ENCODE assay signal across 9 cellular contexts in the genomic region with DNA sequence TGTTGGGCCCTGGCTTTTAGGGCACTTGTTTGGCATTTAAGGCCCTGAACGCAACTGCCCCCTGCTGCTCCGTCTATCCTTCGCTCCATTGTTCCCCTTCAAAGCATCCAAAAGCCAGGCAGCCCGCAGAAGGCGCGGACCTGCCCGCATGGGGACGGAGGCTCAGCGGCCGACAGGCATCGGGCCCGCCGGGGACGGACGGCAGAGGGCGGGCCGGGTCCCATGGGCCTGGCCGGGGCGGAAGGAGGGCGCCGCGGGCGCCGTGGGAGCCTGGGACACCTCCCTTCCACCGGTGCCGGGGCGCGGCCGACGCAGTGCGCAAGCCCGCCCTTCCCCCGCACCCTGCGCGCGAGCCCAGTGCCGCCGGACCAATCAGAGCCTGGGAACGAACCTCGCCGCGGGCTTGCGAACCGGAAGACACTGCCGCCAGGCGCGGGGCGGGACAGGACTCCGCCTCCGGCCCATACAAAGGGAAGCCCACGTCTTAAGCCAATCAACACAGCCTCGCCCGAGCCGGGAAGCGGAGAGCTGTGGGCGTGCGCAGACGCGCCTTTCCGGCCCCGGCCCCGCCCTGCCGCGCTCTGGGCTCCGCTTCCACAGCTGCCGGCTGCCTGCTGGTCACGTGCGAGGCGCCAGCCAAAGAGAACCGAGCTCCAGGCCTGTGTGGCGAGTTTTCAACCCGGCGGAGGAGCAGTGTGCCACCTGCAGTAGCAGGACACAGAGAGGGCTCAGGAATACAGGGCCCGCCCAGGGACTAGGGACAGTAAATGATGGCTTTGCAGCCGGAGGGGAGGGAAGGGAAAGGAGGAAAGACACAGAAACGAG. TPM values are rescaled to one million over a fixed set of nuclear protein-coding genes. Genes with fewer than 3 reads are reported as not detected.
A peak's percentile ranks its signal among the peaks of the same experiment; 100 is the strongest.
DNase-seq lines count a peak whose midpoint lies in the region; ATAC-seq and TF ChIP-seq lines count a peak whose summit lies in the region.
"Had no signal": no experiment of that assay in that cellular context is flagged by ENCODE, and none has a peak within 500 bp of the region (broad histone marks: within the 10 kb centered on the region; RNA-seq: fewer than 3 reads in every experiment).

No MANE protein-coding gene starts in this region.

- ATAC-seq in HG03175 (IDR thresholded peaks at IDR 0.05; ENCODE audit: unreplicated experiment) (peak; percentile 75), WTC11 (peak; percentile 89)

- H3K27ac Mint-ChIP-seq in WTC11 = peak overlapping the region; percentile 98
- H3K27ac Mint-ChIP-seq in immature natural killer cell = peak overlapping the region; percentile 96 to 100 (median 98)

- peak overlapping the region; percentile 79 for H3K4me3 Mint-ChIP-seq in WTC11
- H3K4me3 Mint-ChIP-seq in immature natural killer cell = peak overlapping the region; percentile 87 to 95 (median 92)

- H2AFZ ChIP-seq in smooth muscle cell (ENCODE audit: low read depth) = no peak overlapping the region

- TF ChIP-seq CTCF in AG09309 (IDR thresholded peaks at IDR 0.05; ENCODE audit: control insufficient read depth, insufficient read depth, low read depth, low read length, missing control alignments) = peak; percentile 12
- TF ChIP-seq CTCF in WTC11 (IDR thresholded peaks at IDR 0.05) = no peak
- peak; percentile 9 for TF ChIP-seq CTCF in cardiac fibroblast (IDR thresholded peaks at IDR 0.05; ENCODE audit: low read depth, low read length)
- TF ChIP-seq CTCF in smooth muscle cell (IDR thresholded peaks at IDR 0.05; ENCODE audit: borderline replicate concordance, insufficient read depth, poor library complexity, severe bottlenecking) = no peak

- H3K4me3 ChIP-seq in AG09309 (ENCODE audit: control insufficient read depth, low read depth, low read length) (peak overlapping the region; percentile 63), cardiac fibroblast (replicated peaks in 1 of 2; ENCODE audit: low read depth in 2 of 2, low read length in 2 of 2) (peak overlapping the region; percentile 52 to 58), smooth muscle cell (peak overlapping the region; percentile 58)

- H3K9me3 Mint-ChIP-seq in WTC11 (no peaks in the 10 kb centered on the region), immature natural killer cell (peaks cover 0 to 1% (median 0%) of the 10 kb centered on the region in 6 donors)

- H3K4me1 Mint-ChIP-seq in WTC11 (peaks cover 25% of the 10 kb centered on the region), immature natural killer cell (peaks cover 51 to 53% of the 10 kb centered on the region in 2 donors)

- H3K4me1 ChIP-seq in smooth muscle cell (ENCODE audit: low read depth) = no peaks in the 10 kb centered on the region

- no peaks in the 10 kb centered on the region for H3K9me3 ChIP-seq in smooth muscle cell (replicated peaks; ENCODE audit: low read depth)

- WGBS in smooth muscle cell (ENCODE audit: low lambda C conversion rate) = 46% methylated on average over 64 of the region's 76 CpGs

- CTCF ChIA-PET in WTC11 (lab: Charles Lee) = interaction anchor here (0.6 to 6.9 kb wide), 11 partner anchors 12 to 309 kb away, joined by 3 to 116 read pairs (median 5); a partner anchor contains a TSS

- H3K9ac ChIP-seq in smooth muscle cell (ENCODE audit: low read depth) = peak overlapping the region; percentile 39

- POLR2A ChIA-PET in WTC11 (lab: Charles Lee) = interaction anchor here (0.6 to 2.0 kb wide), 11 partner anchors 13 to 443 kb away, joined by 3 to 8 read pairs (median 4); a partner anchor contains a TSS

- peak overlapping the region; percentile 87 for H3K4me2 ChIP-seq in smooth muscle cell

- no peaks in the 10 kb centered on the region for H3K36me3 ChIP-seq in smooth muscle cell (ENCODE audit: low read depth)

- H3K27ac ChIP-seq in smooth muscle cell (ENCODE audit: low read depth) = peak overlapping the region; percentile 72

- peak; percentile 71 for TF ChIP-seq POLR2A in GM18951 (IDR thresholded peaks at IDR 0.05; ENCODE audit: extremely low read depth, insufficient read depth, insufficient read length)

- in situ Hi-C loops in GM18951 (cut with MboI; ENCODE audit: low sequenced_read_pairs, unreplicated experiment) = no loop called here

- H3K36me3 Mint-ChIP-seq in WTC11 (peaks cover 6% of the 10 kb centered on the region), immature natural killer cell (peaks cover 0 to 3% (median 3%) of the 10 kb centered on the region in 3 donors)

- no peaks in the 10 kb centered on the region for H3K27me3 ChIP-seq in smooth muscle cell (ENCODE audit: low read depth)

- H3K27me3 Mint-ChIP-seq in WTC11 (ENCODE audit: low read depth) = no peaks in the 10 kb centered on the region
- peaks cover 15 to 21% (median 19%) of the 10 kb centered on the region in 3 donors for H3K27me3 Mint-ChIP-seq in immature natural killer cell (ENCODE audit: low read depth in 3 of 3)

- no peaks in the 10 kb centered on the region for H3F3A ChIP-seq in smooth muscle cell (ENCODE audit: low read depth)

- peaks cover 4% of the 10 kb centered on the region for H3K79me2 ChIP-seq in smooth muscle cell (ENCODE audit: low read depth)

- DNase-seq in AG09309 (ENCODE audit: low read depth) (peak; percentile 91), NCI-H2227 treated with DMSO at 0.1 percent for 48 hours (lab: John Stamatoyannopoulos, UW) (peak; percentile 97), WTC11 (ENCODE audit: low spot score) (peak; percentile 91), cardiac fibroblast (ENCODE audit: low read depth in 2 of 2) (peak; percentile 97 to 99), immature natural killer cell (peak; percentile 94 to 98 (median 98)), smooth muscle cell (lab: John Stamatoyannopoulos, UW; ENCODE audit: unreplicated experiment) (peak; percentile 71)

- H4K20me1 ChIP-seq in smooth muscle cell (ENCODE audit: low read depth) = no peaks in the 10 kb centered on the region

TF ChIP-seq in WTC11, 78 proteins besides CTCF, POLR2A, EP300 and RAD21 (continues in another document):
- 0 out of 2 replicates have a peak, but pooled peaks have one; percentile 32 for TF ChIP-seq ZNF121 (CRISPR knock-in tag; IDR thresholded peaks at IDR 0.05)
- 0 out of 2 replicates have a peak, but pooled peaks have one; percentile 21 for TF ChIP-seq TEAD1 (CRISPR knock-in tag; IDR thresholded peaks at IDR 0.05)
- peak; percentile 35; the same call in 1 of the 2 replicates for TF ChIP-seq NFYB (CRISPR knock-in tag; conservative IDR thresholded peaks at IDR 0.05; ENCODE audit: low read depth)
- TF ChIP-seq, protein P1, sequence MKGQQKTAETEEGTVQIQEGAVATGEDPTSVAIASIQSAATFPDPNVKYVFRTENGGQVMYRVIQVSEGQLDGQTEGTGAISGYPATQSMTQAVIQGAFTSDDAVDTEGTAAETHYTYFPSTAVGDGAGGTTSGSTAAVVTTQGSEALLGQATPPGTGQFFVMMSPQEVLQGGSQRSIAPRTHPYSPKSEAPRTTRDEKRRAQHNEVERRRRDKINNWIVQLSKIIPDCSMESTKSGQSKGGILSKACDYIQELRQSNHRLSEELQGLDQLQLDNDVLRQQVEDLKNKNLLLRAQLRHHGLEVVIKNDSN (CRISPR knock-in tag; IDR thresholded peaks at IDR 0.05) = peak; percentile 94
- TF ChIP-seq, protein P2, sequence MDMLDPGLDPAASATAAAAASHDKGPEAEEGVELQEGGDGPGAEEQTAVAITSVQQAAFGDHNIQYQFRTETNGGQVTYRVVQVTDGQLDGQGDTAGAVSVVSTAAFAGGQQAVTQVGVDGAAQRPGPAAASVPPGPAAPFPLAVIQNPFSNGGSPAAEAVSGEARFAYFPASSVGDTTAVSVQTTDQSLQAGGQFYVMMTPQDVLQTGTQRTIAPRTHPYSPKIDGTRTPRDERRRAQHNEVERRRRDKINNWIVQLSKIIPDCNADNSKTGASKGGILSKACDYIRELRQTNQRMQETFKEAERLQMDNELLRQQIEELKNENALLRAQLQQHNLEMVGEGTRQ (CRISPR knock-in tag; IDR thresholded peaks at IDR 0.05) = peak; percentile 94
- 0 out of 2 replicates have a peak, but pooled peaks have one; percentile 28 for TF ChIP-seq ETV6 (CRISPR knock-in tag; IDR thresholded peaks at IDR 0.05)
- TF ChIP-seq, protein P3, sequence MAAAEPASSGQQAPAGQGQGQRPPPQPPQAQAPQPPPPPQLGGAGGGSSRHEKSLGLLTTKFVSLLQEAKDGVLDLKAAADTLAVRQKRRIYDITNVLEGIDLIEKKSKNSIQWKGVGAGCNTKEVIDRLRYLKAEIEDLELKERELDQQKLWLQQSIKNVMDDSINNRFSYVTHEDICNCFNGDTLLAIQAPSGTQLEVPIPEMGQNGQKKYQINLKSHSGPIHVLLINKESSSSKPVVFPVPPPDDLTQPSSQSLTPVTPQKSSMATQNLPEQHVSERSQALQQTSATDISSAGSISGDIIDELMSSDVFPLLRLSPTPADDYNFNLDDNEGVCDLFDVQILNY (CRISPR knock-in tag; IDR thresholded peaks at IDR 0.05) = peak; percentile 82
- TF ChIP-seq CREM (CRISPR knock-in tag; IDR thresholded peaks at IDR 0.05) = 0 out of 2 replicates have a peak, but pooled peaks have one; percentile 20
- TF ChIP-seq NFATC4 (CRISPR knock-in tag; IDR thresholded peaks at IDR 0.05) = peak; percentile 35; the same call in 1 of the 2 replicates
- TF ChIP-seq, protein P4, sequence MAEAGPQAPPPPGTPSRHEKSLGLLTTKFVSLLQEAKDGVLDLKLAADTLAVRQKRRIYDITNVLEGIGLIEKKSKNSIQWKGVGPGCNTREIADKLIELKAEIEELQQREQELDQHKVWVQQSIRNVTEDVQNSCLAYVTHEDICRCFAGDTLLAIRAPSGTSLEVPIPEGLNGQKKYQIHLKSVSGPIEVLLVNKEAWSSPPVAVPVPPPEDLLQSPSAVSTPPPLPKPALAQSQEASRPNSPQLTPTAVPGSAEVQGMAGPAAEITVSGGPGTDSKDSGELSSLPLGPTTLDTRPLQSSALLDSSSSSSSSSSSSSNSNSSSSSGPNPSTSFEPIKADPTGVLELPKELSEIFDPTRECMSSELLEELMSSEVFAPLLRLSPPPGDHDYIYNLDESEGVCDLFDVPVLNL (CRISPR knock-in tag; IDR thresholded peaks at IDR 0.05; ENCODE audit: borderline replicate concordance, low read depth) = no peak
- no peak for TF ChIP-seq GTF2I (CRISPR knock-in tag; conservative IDR thresholded peaks at IDR 0.05)

RNA-seq across cellular contexts. Expression of a gene that starts 2.1 kb away (rescaled TPM):
- total RNA-seq in WTC11 (2021) = 52.1 to 66.9 TPM (median 65.3 TPM) in 3 replicates
- polyA plus RNA-seq in immature natural killer cell = 100 to 1,000 TPM in 1 of 3 donors, 10 to 100 TPM in 2; 54.6 to 122 (median 75.7) TPM
- total RNA-seq in smooth muscle cell = 7.6 and 10.9 TPM in 2 replicates
- polyA plus RNA-seq in smooth muscle cell = 11.5 and 15.5 TPM in 2 replicates

RNA-seq across cellular contexts. Expression of a gene that starts 6.7 kb away (rescaled TPM):
- total RNA-seq in WTC11 (2021) (97.1 to 107 TPM (median 101 TPM) in 3 replicates), smooth muscle cell (80.1 and 81.2 TPM in 2 replicates)
- polyA plus RNA-seq in immature natural killer cell (100 to 1,000 TPM in 2 of 3 donors, 10 to 100 TPM in 1; 70.6 to 126 (median 104) TPM), smooth muscle cell (124 and 149 TPM in 2 replicates)

RNA-seq across cellular contexts. Expression of a gene that starts 16.3 kb away (rescaled TPM):
- 14.0 to 18.6 TPM (median 16.2 TPM) in 3 replicates for total RNA-seq in WTC11 (2021)
- 1 to 10 TPM in 1 of 3 donors, under 1 TPM in 1, not detected in 1; 0.93 to 3.1 TPM for polyA plus RNA-seq in immature natural killer cell
- not detected in 2 replicates for total RNA-seq in smooth muscle cell
- 0.11 and 0.43 TPM in 2 replicates for polyA plus RNA-seq in smooth muscle cell

RNA-seq across cellular contexts. Expression of a gene that starts 23.7 kb away (rescaled TPM):
- total RNA-seq in WTC11 (2021) = 0.11 TPM in 1 of 3 replicates, not detected in the others
- polyA plus RNA-seq in immature natural killer cell = not detected
- total RNA-seq in smooth muscle cell = not detected in 2 replicates
- polyA plus RNA-seq in smooth muscle cell = not detected in 2 replicates
- total RNA-seq: T-helper 2 cell treated with Interferon-gamma antibody and Interleukin-4, amounts not matched to agents 100 ng/mL and 5 ng/mL, for 36 hours had no signal

RNA-seq across cellular contexts. Expression of a gene that starts 42.2 kb away (rescaled TPM):
- total RNA-seq in WTC11 (2021) (40.2 to 55.2 TPM (median 49.4 TPM) in 3 replicates), smooth muscle cell (27.2 and 38.6 TPM in 2 replicates)
- polyA plus RNA-seq in immature natural killer cell (not detected), smooth muscle cell (61.1 and 68.7 TPM in 2 replicates)

Comparison
In these comparisons a context has a peak if more than half of its experiments do, and no peak if none do; other contexts are left out.
1. Peak in every context shown above with its lines: DNase-seq, ATAC-seq, H3K4me3 ChIP-seq and H3K27ac ChIP-seq.
2. CTCF ChIP-seq: peak in AG09309 (single experiment) and cardiac fibroblast (single experiment); none in WTC11 (single experiment) and smooth muscle cell (single experiment).
3. RNA of a gene that starts 16.3 kb away (total RNA-seq): 14.0 to 18.6 TPM in WTC11; not detected in smooth muscle cell; every median in the first group is over 10 times any median in the second.